ENCODE assay signal across 12 cellular contexts in genomic region chr11:10452211-10452767, GRCh38. TPM values are rescaled to one million over a fixed set of nuclear protein-coding genes. Genes with fewer than 3 reads are reported as not detected.
A peak's percentile ranks its signal among the peaks of the same experiment; 100 is the strongest.
DNase-seq lines count a peak whose midpoint lies in the region; ATAC-seq and TF ChIP-seq lines count a peak whose summit lies in the region.
"Had no signal": no experiment of that assay in that cellular context is flagged by ENCODE, and none has a peak within 500 bp of the region (broad histone marks: within the 10 kb centered on the region; RNA-seq: fewer than 3 reads in every experiment).

No MANE protein-coding gene starts in this region.

- H3K4me1 ChIP-seq in CD4-positive, CD25-positive, alpha-beta regulatory T cell (ENCODE audit: control insufficient read depth, insufficient read depth, low read length, poor library complexity, severe bottlenecking): peaks cover 47% of the 10 kb centered on the region
- no peaks in the 10 kb centered on the region for H3K4me1 ChIP-seq in HEK293 (ENCODE audit: control insufficient read depth, insufficient read depth, low read length)
- peaks cover 37 to 51% of the 10 kb centered on the region in 2 donors for H3K4me1 ChIP-seq in naive thymus-derived CD4-positive, alpha-beta T cell (ENCODE audit: control insufficient read depth in 2 of 2, insufficient read depth in 2 of 2, low read length in 2 of 2)
- H3K4me1 ChIP-seq: uterus had no signal

- H3K4me3 ChIP-seq in CD4-positive, CD25-positive, alpha-beta regulatory T cell (ENCODE audit: low read depth, low read length): no peak overlapping the region
- no peak overlapping the region for H3K4me3 ChIP-seq in HEK293 (ENCODE audit: low read depth, low read length)
- no peak overlapping the region for H3K4me3 ChIP-seq in naive thymus-derived CD4-positive, alpha-beta T cell (ENCODE audit: low read length)
- H3K4me3 ChIP-seq: SJSA1, uterus had no signal

- H3K36me3 Mint-ChIP-seq in CD4-positive, CD25-positive, alpha-beta regulatory T cell: no peaks in the 10 kb centered on the region
- H3K36me3 Mint-ChIP-seq in brain (no peaks in the 10 kb centered on the region), glutamatergic neuron (ENCODE audit: unreplicated experiment) (peaks cover 12% of the 10 kb centered on the region)
- H3K36me3 Mint-ChIP-seq in naive thymus-derived CD4-positive, alpha-beta T cell: peaks cover 0 to 12% (median 0%) of the 10 kb centered on the region in 5 donors

- TF ChIP-seq CTCF in HEK293 (tag by site-specific recombination; IDR thresholded peaks at IDR 0.05) (no peak), brain (conservative IDR thresholded peaks at IDR 0.05) (no peak), glutamatergic neuron (IDR thresholded peaks at IDR 0.05; ENCODE audit: partially characterized antibody, unreplicated experiment) (no peak)

- H3K9me3 Mint-ChIP-seq in CD4-positive, CD25-positive, alpha-beta regulatory T cell: no peaks in the 10 kb centered on the region
- H3K9me3 Mint-ChIP-seq in brain (peaks cover 0 to 9% (median 0%) of the 10 kb centered on the region in 5 experiments), glutamatergic neuron (ENCODE audit: unreplicated experiment) (peaks cover 16% of the 10 kb centered on the region)
- H3K9me3 Mint-ChIP-seq in naive thymus-derived CD4-positive, alpha-beta T cell: peaks cover 0 to 2% (median 0%) of the 10 kb centered on the region in 11 donors

- no peaks in the 10 kb centered on the region for H3K9me3 ChIP-seq in CD4-positive, CD25-positive, alpha-beta regulatory T cell (ENCODE audit: control insufficient read depth in 2 of 2, low read length in 2 of 2)
- no peaks in the 10 kb centered on the region for H3K9me3 ChIP-seq in HEK293 (ENCODE audit: control insufficient read depth, insufficient read depth, low read depth, low read length)
- no peaks in the 10 kb centered on the region for H3K9me3 ChIP-seq in naive thymus-derived CD4-positive, alpha-beta T cell (ENCODE audit: control insufficient read depth in 2 of 3, low read length in 3 of 3)
- H3K9me3 ChIP-seq: SJSA1, uterus had no signal

- H3K27ac Mint-ChIP-seq in CD4-positive, CD25-positive, alpha-beta regulatory T cell: peak overlapping the region; percentile 93 to 96 (median 93)
- peak overlapping the region in 1 of 5 experiments; percentile 35 for H3K27ac Mint-ChIP-seq in brain
- H3K27ac Mint-ChIP-seq in naive thymus-derived CD4-positive, alpha-beta T cell: peak overlapping the region in 8 of 9 donors; percentile 91 to 95 (median 93)
- no peak overlapping the region for H3K27ac Mint-ChIP-seq in glutamatergic neuron (ENCODE audit: unreplicated experiment)

- POLR2A ChIA-PET in HEK293 (lab: Yijun Ruan, JAX): no interaction called here
- POLR2A ChIA-PET in naive thymus-derived CD4-positive, alpha-beta T cell (lab: Charles Lee): interaction anchor here (0.6 to 1.2 kb wide), 6 partner anchors 22 to 481 kb away, joined by 3 to 8 read pairs (median 3); no protein-coding TSS in a partner anchor

- no peaks in the 10 kb centered on the region for H3K27me3 ChIP-seq in CD4-positive, CD25-positive, alpha-beta regulatory T cell (ENCODE audit: control insufficient read depth, insufficient read depth, low read length)
- no peaks in the 10 kb centered on the region for H3K27me3 ChIP-seq in naive thymus-derived CD4-positive, alpha-beta T cell (ENCODE audit: control insufficient read depth in 2 of 2, insufficient read depth in 2 of 2, low read length in 2 of 2)
- H3K27me3 ChIP-seq: SJSA1, uterus had no signal

- peak overlapping the region; percentile 76 for H3K27ac ChIP-seq in CD4-positive, CD25-positive, alpha-beta regulatory T cell (ENCODE audit: insufficient read depth, low read length, poor library complexity, severe bottlenecking)
- H3K27ac ChIP-seq in HEK293 (ENCODE audit: extremely low read depth, low read depth, low read length): no peak overlapping the region
- H3K27ac ChIP-seq in naive thymus-derived CD4-positive, alpha-beta T cell (ENCODE audit: low read depth, low read length): peak overlapping the region; percentile 84
- H3K27ac ChIP-seq: SJSA1, uterus had no signal

- peak overlapping the region; percentile 89 to 95 (median 92) for H3K4me3 Mint-ChIP-seq in CD4-positive, CD25-positive, alpha-beta regulatory T cell
- H3K4me3 Mint-ChIP-seq in brain: peak overlapping the region in 3 of 5 experiments; percentile 50 to 73 (median 59)
- H3K4me3 Mint-ChIP-seq in naive thymus-derived CD4-positive, alpha-beta T cell: peak overlapping the region in 9 of 10 donors; percentile 86 to 96 (median 90)
- no peak overlapping the region for H3K4me3 Mint-ChIP-seq in glutamatergic neuron (ENCODE audit: unreplicated experiment)

- H3K27me3 Mint-ChIP-seq in CD4-positive, CD25-positive, alpha-beta regulatory T cell: peaks cover 6% of the 10 kb centered on the region
- H3K27me3 Mint-ChIP-seq in brain: peaks cover 67% of the 10 kb centered on the region
- peaks cover 0 to 21% (median 0%) of the 10 kb centered on the region in 5 donors for H3K27me3 Mint-ChIP-seq in naive thymus-derived CD4-positive, alpha-beta T cell
- peaks cover 31% of the 10 kb centered on the region for H3K27me3 Mint-ChIP-seq in glutamatergic neuron (ENCODE audit: unreplicated experiment)

- H3K4me1 Mint-ChIP-seq in CD4-positive, CD25-positive, alpha-beta regulatory T cell: peaks cover 12 to 71% (median 55%) of the 10 kb centered on the region in 4 donors
- H3K4me1 Mint-ChIP-seq in brain: peaks cover 56% of the 10 kb centered on the region
- peaks cover 56 to 83% (median 77%) of the 10 kb centered on the region in 7 donors for H3K4me1 Mint-ChIP-seq in naive thymus-derived CD4-positive, alpha-beta T cell
- peaks cover 24% of the 10 kb centered on the region for H3K4me1 Mint-ChIP-seq in glutamatergic neuron (ENCODE audit: low read depth, unreplicated experiment)

- intact Hi-C loops in naive thymus-derived CD4-positive, alpha-beta T cell (cut with micrococcal nuclease): loop anchor here (10.0 kb wide), 3 partner anchors 697 to 1767 kb away; partner anchors contain the start of genes RPL27A (in 1 of the 2) and TRIM66 (in 1 of the 2)

- no peak for ATAC-seq in CD4-positive, CD25-positive, alpha-beta regulatory T cell (ENCODE audit: low read depth in 2 of 2)
- ATAC-seq in naive thymus-derived CD4-positive, alpha-beta T cell: no peak

- DNase-seq in CD4-positive, CD25-positive, alpha-beta regulatory T cell: no peak
- DNase-seq in naive thymus-derived CD4-positive, alpha-beta T cell: no peak
- no peak for DNase-seq in cerebellar nuclear complex (lab: John Stamatoyannopoulos, UW)
- DNase-seq in HUDEP-2 (lab: John Stamatoyannopoulos, UW; ENCODE audit: unreplicated experiment in 76 of 76): no peak
- no peak for DNase-seq in glutamatergic neuron
- no peak for DNase-seq in activated naive CD4-positive, alpha-beta T cell treated with anti-CD3 and anti-CD28 coated beads, Interleukin-2, amount 50 U/mL, for 16 hours
- DNase-seq: cortex of kidney, NCI-H1930, uterus had no signal

- CTCF ChIA-PET in HEK293 (lab: Yijun Ruan, JAX): interaction anchor here (0.6 to 1.5 kb wide), 5 partner anchors 9 to 428 kb away, joined by 3 to 5 read pairs (median 4); no protein-coding TSS in a partner anchor
- CTCF ChIA-PET in naive thymus-derived CD4-positive, alpha-beta T cell (lab: Charles Lee): interaction anchor here (1.3 to 1.7 kb wide), 3 partner anchors 9 to 46 kb away, joined by 3 to 8 read pairs (median 4); no protein-coding TSS in a partner anchor

- no peaks in the 10 kb centered on the region for H3K36me3 ChIP-seq in CD4-positive, CD25-positive, alpha-beta regulatory T cell (ENCODE audit: control insufficient read depth, insufficient read depth, low read length)
- no peaks in the 10 kb centered on the region for H3K36me3 ChIP-seq in HEK293 (ENCODE audit: control insufficient read depth in 2 of 2, insufficient read depth in 1 of 2, low read length in 2 of 2)
- no peaks in the 10 kb centered on the region for H3K36me3 ChIP-seq in naive thymus-derived CD4-positive, alpha-beta T cell (ENCODE audit: control insufficient read depth in 2 of 3, insufficient read depth in 3 of 3, low read length in 3 of 3)
- H3K36me3 ChIP-seq: SJSA1, uterus had no signal

TF ChIP-seq in HEK293, 187 proteins besides CTCF, POLR2A, EP300 and RAD21:
- TF ChIP-seq ZNF701 (tag by site-specific recombination; IDR thresholded peaks at IDR 0.05) (no peak), PRDM10 (tag by site-specific recombination; IDR thresholded peaks at IDR 0.05) (peak; percentile 31; the same call in 1 of the 2 replicates)

RNA-seq across cellular contexts. Expression of gene AMPD3, which starts 2.8 kb away (rescaled TPM):
- 19.7 TPM for total RNA-seq in CD4-positive, CD25-positive, alpha-beta regulatory T cell
- 10 to 100 TPM in 1 of 4 donors, 1 to 10 TPM in 3; 6.4 to 11.9 (median 7.3) TPM for polyA plus RNA-seq in CD4-positive, CD25-positive, alpha-beta regulatory T cell
- 10.8 TPM for polyA plus RNA-seq in brain (ENCODE audit: insufficient read depth, low read depth, low replicate concordance)
- 10 to 100 TPM; 23.9 to 35.1 (median 30.4) TPM for total RNA-seq in naive thymus-derived CD4-positive, alpha-beta T cell
- 10 to 100 TPM; 12.9 to 17.8 TPM for polyA plus RNA-seq in naive thymus-derived CD4-positive, alpha-beta T cell
- 0.44 TPM for total RNA-seq in glutamatergic neuron (ENCODE audit: unreplicated experiment)

Comparison
In these comparisons a context has a peak if more than half of its experiments do, and no peak if none do; other contexts are left out.
1. RNA of gene AMPD3, which starts 2.8 kb away (total RNA-seq): 23.9 to 35.1 TPM in naive thymus-derived CD4-positive, alpha-beta T cell and 19.7 TPM in CD4-positive, CD25-positive, alpha-beta regulatory T cell (single experiment); 0.44 TPM in glutamatergic neuron (single experiment); every median in the first group is over 10 times any median in the second.